In the genomic region with DNA sequence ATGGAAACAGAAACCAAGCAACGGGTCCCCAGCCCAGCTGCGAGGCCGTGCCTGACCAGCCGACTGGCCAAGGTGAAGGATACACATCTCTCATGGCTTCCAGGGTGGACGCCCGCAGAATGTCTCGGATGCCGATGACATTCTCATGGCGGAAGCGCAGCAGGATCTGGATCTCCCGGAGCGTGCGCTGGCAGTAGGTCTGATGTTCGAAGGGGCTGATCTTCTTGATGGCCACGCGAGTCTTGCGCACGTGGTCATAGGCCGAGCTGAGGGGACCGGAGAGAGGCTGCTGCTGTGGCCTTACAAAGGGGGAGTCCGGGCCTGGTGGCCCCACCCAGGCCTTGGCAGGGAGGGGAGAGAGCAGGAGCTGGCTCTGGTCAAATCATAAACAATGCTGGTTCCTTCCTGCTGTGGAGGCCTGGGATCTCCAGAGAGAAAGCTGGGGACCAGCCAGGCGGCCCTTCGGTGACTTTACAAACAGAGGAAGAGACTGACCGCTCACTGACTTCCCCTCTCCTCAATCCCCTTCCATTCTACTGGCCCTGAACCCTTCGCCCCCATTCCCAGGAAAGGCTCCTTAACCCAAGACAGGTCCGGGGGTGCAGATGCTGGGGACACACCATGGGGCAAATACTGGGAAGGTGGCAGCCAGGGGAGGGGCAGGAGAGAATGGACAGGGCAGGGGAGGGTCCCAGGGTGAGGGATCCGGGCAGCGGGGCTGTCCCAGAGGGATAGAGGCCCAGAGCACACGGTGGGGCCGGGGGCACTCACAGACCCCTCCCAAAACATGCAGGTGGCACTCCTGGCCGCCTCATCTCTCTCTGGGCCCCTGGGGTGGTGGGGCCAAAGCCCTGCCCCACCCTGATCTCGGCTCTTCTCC, we compare ENCODE assay signal across 8 cellular contexts. TPM values are rescaled to one million over a fixed set of nuclear protein-coding genes. Genes with fewer than 3 reads are reported as not detected.
DNase-seq lines count a peak whose midpoint lies in the region; ATAC-seq and TF ChIP-seq lines count a peak whose summit lies in the region.

No MANE protein-coding gene starts in this region.

- H3K4me1 Mint-ChIP-seq in activated T-cell treated with anti-CD3 and anti-CD28 coated beads, Interleukin-2, amount 50 U/mL, for 4 hours (ENCODE audit: low read depth): peaks cover 13% of the 10 kb centered on the region

- 35 to 45% methylated on average over 2 to 31 of the region's 32 CpGs for WGBS in transverse colon (ENCODE audit: low coverage in 1 of 2), 2 donors

- H3K27me3 ChIP-seq in colonic mucosa: no peaks in the 10 kb centered on the region
- H3K27me3 ChIP-seq in transverse colon: no peaks in the 10 kb centered on the region

- H3K9me3 ChIP-seq in colonic mucosa (no peaks in the 10 kb centered on the region), transverse colon (no peaks in the 10 kb centered on the region)

- H3K4me1 ChIP-seq in colonic mucosa (peaks cover 16% of the 10 kb centered on the region), transverse colon (peaks cover 14 to 63% (median 45%) of the 10 kb centered on the region in 4 donors)

- no peaks in the 10 kb centered on the region for H3K36me3 Mint-ChIP-seq in activated T-cell treated with anti-CD3 and anti-CD28 coated beads, Interleukin-2, amount 50 U/mL, for 4 hours (ENCODE audit: insufficient read depth)

- H3K4me3 ChIP-seq in colonic mucosa: peak overlapping the region; percentile 90
- peak overlapping the region; percentile 69 to 97 (median 84) for H3K4me3 ChIP-seq in transverse colon

- intact Hi-C loops in colonic mucosa (cut with DNase I): no loop called here
- intact Hi-C loops in transverse colon (cut with DNase I; ENCODE audit: low total_unique reads): no loop called here

- no peak for DNase-seq in activated T-cell treated with anti-CD3 and anti-CD28 coated beads, Interleukin-2, amount 50 U/mL, for 4 hours
- no peak for DNase-seq in activated T-cell treated with anti-CD3 and anti-CD28 coated beads, Interleukin-2, amount 50 U/mL, for 1 hour
- DNase-seq in colonic mucosa (peak; percentile 73), lung microvascular endothelial cell (ENCODE audit: low read depth in 2 of 2) (peak; percentile 77 to 86), transverse colon (peak; percentile 48), NCI-H1092 treated with DMSO at 0.1 percent for 48 hours (lab: John Stamatoyannopoulos, UW) (no peak), NCI-H774 (lab: John Stamatoyannopoulos, UW) (no peak), NCI-H1092 (lab: John Stamatoyannopoulos, UW) (no peak)

- H3K27ac ChIP-seq in colonic mucosa (peak overlapping the region; percentile 98), transverse colon (peak overlapping the region; percentile 94 to 98 (median 97))

- peak overlapping the region; percentile 86 for H3K4me3 Mint-ChIP-seq in activated T-cell treated with anti-CD3 and anti-CD28 coated beads, Interleukin-2, amount 50 U/mL, for 4 hours

- no peaks in the 10 kb centered on the region for H3K9me3 Mint-ChIP-seq in activated T-cell treated with anti-CD3 and anti-CD28 coated beads, Interleukin-2, amount 50 U/mL, for 4 hours

- no peak for TF ChIP-seq CTCF in colonic mucosa (IDR thresholded peaks at IDR 0.05)
- TF ChIP-seq CTCF in transverse colon (IDR thresholded peaks at IDR 0.05): no peak

- no peak for TF ChIP-seq EP300 in transverse colon (IDR thresholded peaks at IDR 0.05; ENCODE audit: low read depth)

- in situ Hi-C loops in transverse colon (cut with MboI; ENCODE audit: low pct_ligation_motif_present in 1 of 4, low pct_unique_long_range_greater_than_20kb in 1 of 4, low sequenced_read_pairs in 3 of 4): loop anchor here in 2 of 4 donors (25.0 kb wide), 1 partner anchor 290 kb away; a partner anchor contains a TSS

- ATAC-seq in activated T-cell treated with anti-CD3 and anti-CD28 coated beads, Interleukin-2, amount 50 U/mL, for 4 hours: no peak

- H3K9ac ChIP-seq in colonic mucosa (ENCODE audit: low read depth in 2 of 2, low read length in 2 of 2): peak overlapping the region; percentile 99

- H3K36me3 ChIP-seq in colonic mucosa (peaks cover 7% of the 10 kb centered on the region), transverse colon (peaks cover 0 to 19% (median 8%) of the 10 kb centered on the region in 4 donors)

- TF ChIP-seq POLR2A in transverse colon (IDR thresholded peaks at IDR 0.05): peak; percentile 4

- H3K27me3 Mint-ChIP-seq in activated T-cell treated with anti-CD3 and anti-CD28 coated beads, Interleukin-2, amount 50 U/mL, for 4 hours (ENCODE audit: low read depth): no peaks in the 10 kb centered on the region

RNA-seq across cellular contexts. Expression of a gene that starts 1.0 kb away (rescaled TPM):
- total RNA-seq in activated T-cell treated with anti-CD3 and anti-CD28 coated beads, Interleukin-2, amount 50 U/mL, for 4 hours: 10 to 100 TPM; 29.1 to 37.5 (median 32.6) TPM
- total RNA-seq in colonic mucosa: 100 to 1,000 TPM; 208 to 298 TPM
- total RNA-seq in lung microvascular endothelial cell: 30.1 and 49.0 TPM in 2 replicates
- 100 to 1,000 TPM; 226 to 448 (median 244) TPM for total RNA-seq in transverse colon

RNA-seq across cellular contexts. Expression of a gene that starts 8.6 kb away (rescaled TPM):
- total RNA-seq in activated T-cell treated with anti-CD3 and anti-CD28 coated beads, Interleukin-2, amount 50 U/mL, for 4 hours: 1 to 10 TPM in 2 of 3 donors, under 1 TPM in 1; 0.76 to 3.3 (median 2.7) TPM
- total RNA-seq in colonic mucosa (10 to 100 TPM; 40.4 to 95.2 TPM), lung microvascular endothelial cell (0.22 and 1.4 TPM in 2 replicates), transverse colon (10 to 100 TPM in 3 of 4 donors, 1 to 10 TPM in 1; 9.4 to 33.3 (median 30.4) TPM)

RNA-seq across cellular contexts. Expression of a gene that starts 26.0 kb away (rescaled TPM):
- 1 to 10 TPM; 4.4 to 7.2 (median 6.1) TPM for total RNA-seq in activated T-cell treated with anti-CD3 and anti-CD28 coated beads, Interleukin-2, amount 50 U/mL, for 4 hours
- 10 to 100 TPM; 15.5 to 39.2 TPM for total RNA-seq in colonic mucosa
- 14.4 and 29.4 TPM in 2 replicates for total RNA-seq in lung microvascular endothelial cell
- 100 to 1,000 TPM in 3 of 4 donors, 10 to 100 TPM in 1; 90.8 to 154 (median 125) TPM for total RNA-seq in transverse colon

RNA-seq across cellular contexts. Expression of a gene that starts 30.3 kb away (rescaled TPM):
- under 1 TPM; 0.33 to 0.87 (median 0.48) TPM for total RNA-seq in activated T-cell treated with anti-CD3 and anti-CD28 coated beads, Interleukin-2, amount 50 U/mL, for 4 hours
- total RNA-seq in colonic mucosa: 1 to 10 TPM in 1 of 2 donors, under 1 TPM in 1; 0.85 to 1.6 TPM
- total RNA-seq in lung microvascular endothelial cell: under 0.01 TPM in 2 replicates
- total RNA-seq in transverse colon: 1 to 10 TPM in 1 of 4 donors, under 1 TPM in 1, not detected in 2; 0.82 to 2.2 TPM

RNA-seq across cellular contexts. Expression of a gene that starts 46.2 kb away (rescaled TPM):
- total RNA-seq in activated T-cell treated with anti-CD3 and anti-CD28 coated beads, Interleukin-2, amount 50 U/mL, for 4 hours: 100 to 1,000 TPM; 147 to 164 (median 152) TPM
- total RNA-seq in colonic mucosa: 100 to 1,000 TPM; 111 to 156 TPM
- 174 and 199 TPM in 2 replicates for total RNA-seq in lung microvascular endothelial cell
- 10 to 100 TPM; 17.7 to 92.3 (median 74.3) TPM for total RNA-seq in transverse colon

Comparison
In these comparisons a context has a peak if more than half of its experiments do, and no peak if none do; other contexts are left out.
1. DNase-seq: peak in colonic mucosa (single experiment), lung microvascular endothelial cell (2 of 2) and transverse colon (single experiment); none in activated T-cell treated with anti-CD3 and anti-CD28 coated beads, Interleukin-2, amount 50 U/mL, for 4 hours (single experiment), activated T-cell treated with anti-CD3 and anti-CD28 coated beads, Interleukin-2, amount 50 U/mL, for 1 hour (single experiment), NCI-H1092 treated with DMSO at 0.1 percent for 48 hours (single experiment), NCI-H774 (single experiment) and NCI-H1092 (single experiment).